14 cellular contexts compared by ENCODE assay signal in genomic region chr11:9219115-9219514, GRCh38. TPM values are rescaled to one million over a fixed set of nuclear protein-coding genes. Genes with fewer than 3 reads are reported as not detected.
DNase-seq lines count a peak whose midpoint lies in the region; ATAC-seq and TF ChIP-seq lines count a peak whose summit lies in the region.
"Had no signal": no experiment of that assay in that cellular context is flagged by ENCODE, and none has a peak within 500 bp of the region (broad histone marks: within the 10 kb centered on the region; RNA-seq: fewer than 3 reads in every experiment).

No MANE protein-coding gene starts in this region.

- H3K36me3 ChIP-seq in brain microvascular endothelial cell (replicated peaks) (no peaks in the 10 kb centered on the region), rectal smooth muscle tissue (ENCODE audit: control insufficient read depth, insufficient read depth, low read length) (no peaks in the 10 kb centered on the region)

- ATAC-seq in Right ventricle myocardium superior (ENCODE audit: poor library complexity) (peak; percentile 44), HG03095 (IDR thresholded peaks at IDR 0.05; ENCODE audit: unreplicated experiment) (no peak), SK-N-SH treated with all-trans-retinoic acid at 6 μM for 48 hours (no peak)
- ATAC-seq: left colon had no signal

- DNase-seq in GM03348 (ENCODE audit: low spot score) = peak; percentile 68
- no peak for DNase-seq in brain microvascular endothelial cell
- no peak for DNase-seq in Right ventricle myocardium superior
- no peak for DNase-seq in NCI-H524 (lab: John Stamatoyannopoulos, UW)
- DNase-seq in CD1c-positive myeloid dendritic cell (ENCODE audit: extremely low spot score) = no peak
- DNase-seq: activated CD4-positive, alpha-beta memory T cell treated with anti-CD3 and anti-CD28 coated beads for 36 hours; DMS79 treated with DMSO at 0.1 percent for 48 hours; left colon; NCI-H1048; NCI-H510A; T-helper 9 cell had no signal

- intact Hi-C loops in Right ventricle myocardium superior (cut with DNase I) = loop anchor here (5.0 kb wide), 1 partner anchor 43 kb away; no protein-coding TSS in a partner anchor

- no peak overlapping the region for H3K9ac ChIP-seq in rectal smooth muscle tissue (ENCODE audit: low read length)

- peak overlapping the region; percentile 51 for H3K27ac ChIP-seq in brain microvascular endothelial cell
- H3K27ac ChIP-seq in rectal smooth muscle tissue (ENCODE audit: low read depth, low read length) = peak overlapping the region; percentile 43

- no peak for TF ChIP-seq CTCF in brain microvascular endothelial cell (IDR thresholded peaks at IDR 0.05; ENCODE audit: low read depth, low read length, missing control alignments)

- in situ Hi-C loops in brain microvascular endothelial cell (cut with HindIII; ENCODE audit: low pct_ligation_motif_present, low sequenced_read_pairs) = no loop called here

- H3K4me3 ChIP-seq in brain microvascular endothelial cell (ENCODE audit: low read depth, low read length) (no peak overlapping the region), rectal smooth muscle tissue (ENCODE audit: low read length) (no peak overlapping the region)

- H3K27me3 ChIP-seq in brain microvascular endothelial cell (replicated peaks) = no peaks in the 10 kb centered on the region
- no peaks in the 10 kb centered on the region for H3K27me3 ChIP-seq in rectal smooth muscle tissue (ENCODE audit: control insufficient read depth, insufficient read depth, low read length)

- H3K4me1 ChIP-seq in rectal smooth muscle tissue (ENCODE audit: control insufficient read depth, insufficient read depth, low read length) = peaks cover 5% of the 10 kb centered on the region

TF ChIP-seq in SK-N-SH treated with all-trans-retinoic acid at 6 μM for 48 hours, 23 proteins besides CTCF, POLR2A, EP300 and RAD21:
- TF ChIP-seq ISL1 (CRISPR knock-in tag; IDR thresholded peaks at IDR 0.05) (no peak), OSR1 (CRISPR knock-in tag; IDR thresholded peaks at IDR 0.05) (no peak), RARB (CRISPR knock-in tag; IDR thresholded peaks at IDR 0.05) (no peak), TCF4 (CRISPR knock-in tag; IDR thresholded peaks at IDR 0.05; ENCODE audit: borderline replicate concordance) (no peak), ZC3H10 (CRISPR knock-in tag; IDR thresholded peaks at IDR 0.05) (no peak), ZNF70 (CRISPR knock-in tag; IDR thresholded peaks at IDR 0.05) (no peak), PATZ1 (CRISPR knock-in tag; IDR thresholded peaks at IDR 0.05; ENCODE audit: borderline replicate concordance) (no peak), ESRRG (CRISPR knock-in tag; IDR thresholded peaks at IDR 0.05) (no peak), TSHZ2 (CRISPR knock-in tag; IDR thresholded peaks at IDR 0.05) (no peak), BACH2 (CRISPR knock-in tag; IDR thresholded peaks at IDR 0.05; ENCODE audit: borderline replicate concordance) (no peak), ZNF565 (CRISPR knock-in tag; conservative IDR thresholded peaks at IDR 0.05; ENCODE audit: low read depth) (no peak)

RNA-seq across cellular contexts. Expression of gene DENND5A, which starts 46.0 kb away (rescaled TPM):
- 96.1 TPM for total RNA-seq in Right ventricle myocardium superior
